In the genomic region with DNA sequence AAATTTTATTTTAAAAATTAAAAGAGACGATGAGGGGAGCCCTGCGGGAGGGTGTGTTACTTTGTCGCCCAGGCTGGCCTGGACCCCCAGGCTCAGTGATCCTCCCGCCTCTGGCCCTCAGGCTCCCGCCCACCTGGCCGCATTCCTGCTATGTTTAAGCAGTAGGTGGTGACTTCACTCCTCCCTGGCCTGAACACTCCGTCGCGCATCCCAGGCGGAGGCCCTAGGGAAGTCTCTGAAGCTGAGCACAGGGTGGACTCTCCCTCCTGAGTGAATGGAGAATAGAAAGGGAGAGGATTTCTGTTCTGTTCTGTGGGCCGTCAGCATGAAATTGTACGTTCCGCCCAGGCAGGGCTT, we compare ENCODE assay signal across 8 cellular contexts. TPM values are rescaled to one million over a fixed set of nuclear protein-coding genes. Genes with fewer than 3 reads are reported as not detected.
DNase-seq lines count a peak whose midpoint lies in the region; ATAC-seq and TF ChIP-seq lines count a peak whose summit lies in the region.
"Not testable (repeated sequence)": the region's sequence is repeated elsewhere in the genome, so short reads cannot be mapped to it uniquely, and the experiment has no call there.

No MANE protein-coding gene starts in this region.

- H3K4me1 ChIP-seq in GM23338 (ENCODE audit: insufficient read depth) = peaks cover 26% of the 10 kb centered on the region
- H3K4me1 ChIP-seq in right cardiac atrium (ENCODE audit: control insufficient read depth, insufficient read depth, low read length); muscle layer of colon (ENCODE audit: insufficient read depth, low read length): not testable (repeated sequence)

- H3K36me3 ChIP-seq in GM23338 (ENCODE audit: insufficient read depth) = not testable (repeated sequence)
- H3K36me3 ChIP-seq in muscle layer of colon (ENCODE audit: insufficient read depth, low read length) = peaks cover 16% of the 10 kb centered on the region

- H3K9me3 Mint-ChIP-seq in GM23338; chondrocyte (ENCODE audit: low read depth): not testable (repeated sequence)
- peaks cover 19% of the 10 kb centered on the region for H3K9me3 Mint-ChIP-seq in activated CD8-positive, alpha-beta T cell treated with anti-CD3 and anti-CD28 coated beads for 36 hours

- intact Hi-C loops in activated CD8-positive, alpha-beta T cell treated with anti-CD3 and anti-CD28 coated beads for 36 hours (cut with micrococcal nuclease); right cardiac atrium (cut with DNase I): not testable (repeated sequence)

- peak overlapping the region; percentile 80 for H3K4me2 ChIP-seq in GM23338

- H3K27ac ChIP-seq in GM23338 (ENCODE audit: low read depth) = peak overlapping the region; percentile 92
- H3K27ac ChIP-seq in right cardiac atrium (ENCODE audit: low read length) = peak overlapping the region; percentile 43
- H3K27ac ChIP-seq in muscle layer of colon (ENCODE audit: low read depth, low read length) = peak overlapping the region; percentile 32

- H3K9ac ChIP-seq in muscle layer of colon (ENCODE audit: low read length) = not testable (repeated sequence)

- H3F3A ChIP-seq in GM23338 (replicated peaks; ENCODE audit: low read depth) = peaks cover 10% of the 10 kb centered on the region

- peak overlapping the region; percentile 97 for H3K4me3 ChIP-seq in AG10803 (ENCODE audit: low read length)
- H3K4me3 ChIP-seq in GM23338 = peak overlapping the region; percentile 65
- H3K4me3 ChIP-seq in right cardiac atrium (ENCODE audit: low read length) = peak overlapping the region; percentile 53
- H3K4me3 ChIP-seq in muscle layer of colon (ENCODE audit: low read depth in 1 of 2, low read length in 2 of 2) = peak overlapping the region; percentile 76 to 97

- CTCF ChIA-PET in activated CD8-positive, alpha-beta T cell treated with anti-CD3 and anti-CD28 coated beads for 36 hours (lab: Charles Lee) = not testable (repeated sequence)

- POLR2A ChIA-PET in activated CD8-positive, alpha-beta T cell treated with anti-CD3 and anti-CD28 coated beads for 36 hours (lab: Charles Lee) = not testable (repeated sequence)

- H3K79me2 ChIP-seq in GM23338 (replicated peaks; ENCODE audit: insufficient read depth) = peaks cover 25% of the 10 kb centered on the region

- WGBS in right cardiac atrium = 3% methylated on average over 13 of the region's 13 CpGs

- H3K27ac Mint-ChIP-seq in GM23338 (peak overlapping the region; percentile 91), chondrocyte (ENCODE audit: unreplicated experiment) (peak overlapping the region; percentile 99)
- H3K27ac Mint-ChIP-seq in activated CD8-positive, alpha-beta T cell treated with anti-CD3 and anti-CD28 coated beads for 36 hours = peak overlapping the region; percentile 95

- not testable (repeated sequence) for H2AFZ ChIP-seq in GM23338

- DNase-seq in AG10803 (ENCODE audit: low read depth) (peak; percentile 18), GM23338 (ENCODE audit: low spot score) (peak; percentile 93), NCI-H2227 (lab: John Stamatoyannopoulos, UW; ENCODE audit: unreplicated experiment) (peak; percentile 64), right cardiac atrium (peak; percentile 65 to 81 (median 77))
- DNase-seq in activated CD8-positive, alpha-beta T cell treated with anti-CD3 and anti-CD28 coated beads for 36 hours = peak; percentile 20
- DNase-seq in chondrocyte (ENCODE audit: low spot score) = not testable (repeated sequence)
- peak; percentile 2 for DNase-seq in stimulated activated CD4-positive, alpha-beta T cell treated with anti-CD3 and anti-CD28 coated beads, Interleukin-15, amount 100 ng/mL, for 24 hours

- ATAC-seq in GM23338 (peak; percentile 79), right cardiac atrium (peak; percentile 38 to 64)
- not testable (repeated sequence) for ATAC-seq in activated CD8-positive, alpha-beta T cell treated with anti-CD3 and anti-CD28 coated beads for 36 hours

- H3K9me3 ChIP-seq in right cardiac atrium (ENCODE audit: control insufficient read depth, low read length); muscle layer of colon (ENCODE audit: low read length): not testable (repeated sequence)

- H3K36me3 Mint-ChIP-seq in GM23338 (ENCODE audit: low read depth) (peaks cover 18% of the 10 kb centered on the region), chondrocyte (ENCODE audit: low read depth) (peaks cover 28% of the 10 kb centered on the region)
- peaks cover 54% of the 10 kb centered on the region for H3K36me3 Mint-ChIP-seq in activated CD8-positive, alpha-beta T cell treated with anti-CD3 and anti-CD28 coated beads for 36 hours (ENCODE audit: low read depth)

- peaks cover 25% of the 10 kb centered on the region for H3K4me1 Mint-ChIP-seq in GM23338
- peaks cover 23% of the 10 kb centered on the region for H3K4me1 Mint-ChIP-seq in activated CD8-positive, alpha-beta T cell treated with anti-CD3 and anti-CD28 coated beads for 36 hours (ENCODE audit: low read depth)
- peaks cover 25% of the 10 kb centered on the region for H3K4me1 Mint-ChIP-seq in chondrocyte (ENCODE audit: low read depth)

- H4K20me1 ChIP-seq in GM23338 (replicated peaks; ENCODE audit: insufficient read depth) = not testable (repeated sequence)

- peaks cover 17% of the 10 kb centered on the region for H3K27me3 Mint-ChIP-seq in GM23338 (ENCODE audit: insufficient read depth, low read depth, poor library complexity)
- H3K27me3 Mint-ChIP-seq in activated CD8-positive, alpha-beta T cell treated with anti-CD3 and anti-CD28 coated beads for 36 hours; chondrocyte (ENCODE audit: low read depth): not testable (repeated sequence)

- H3K9me2 ChIP-seq in GM23338 (ENCODE audit: insufficient read depth) = not testable (repeated sequence)

- H3K4me3 Mint-ChIP-seq in GM23338 = peak overlapping the region; percentile 93
- peak overlapping the region; percentile 85 for H3K4me3 Mint-ChIP-seq in activated CD8-positive, alpha-beta T cell treated with anti-CD3 and anti-CD28 coated beads for 36 hours
- peak overlapping the region; percentile 96 for H3K4me3 Mint-ChIP-seq in chondrocyte (ENCODE audit: unreplicated experiment)

- not testable (repeated sequence) for H3K27me3 ChIP-seq in GM23338 (ENCODE audit: insufficient read depth); right cardiac atrium (ENCODE audit: control insufficient read depth, insufficient read depth); muscle layer of colon (ENCODE audit: control insufficient read depth in 1 of 2, insufficient read depth in 2 of 2, low read length in 2 of 2)

- TF ChIP-seq CTCF in AG10803 (conservative IDR thresholded peaks at IDR 0.05; ENCODE audit: low read length); activated CD8-positive, alpha-beta T cell treated with anti-CD3 and anti-CD28 coated beads for 36 hours (IDR thresholded peaks at IDR 0.05); chondrocyte (IDR thresholded peaks at IDR 0.05): not testable (repeated sequence)
- TF ChIP-seq CTCF in GM23338 (conservative IDR thresholded peaks at IDR 0.05; ENCODE audit: low read depth in 2 of 2) = 0 out of 4 replicates have a peak, but pooled peaks of 1 of the 2 experiments have one; percentile 0

RNA-seq across cellular contexts. Expression of a gene that starts 0.5 kb away (rescaled TPM):
- 24.7 TPM in 2 replicates for total RNA-seq in GM23338 (2014; rRNA removed; shearing (Covaris generic))
- polyA plus RNA-seq in GM23338 (2016; fragmentation: Nextera tagmentation; extraction: Ambion mirVana) (6.7 and 8.5 TPM in 2 replicates), right cardiac atrium (11.5 TPM)
- total RNA-seq in activated CD8-positive, alpha-beta T cell treated with anti-CD3 and anti-CD28 coated beads for 36 hours = 10 to 100 TPM; 21.1 to 23.0 TPM
- total RNA-seq in chondrocyte (10.9 to 15.2 TPM (median 11.3 TPM) in 3 replicates), right cardiac atrium (10 to 100 TPM; 16.2 to 19.7 (median 19.1) TPM)

RNA-seq across cellular contexts. Expression of a gene that starts 42.2 kb away (rescaled TPM):
- total RNA-seq in GM23338 (2014; rRNA removed; shearing (Covaris generic)) = 27.1 and 32.1 TPM in 2 replicates
- polyA plus RNA-seq in GM23338 (2016; fragmentation: Nextera tagmentation; extraction: Ambion mirVana) (7.0 and 10.5 TPM in 2 replicates), right cardiac atrium (9.0 TPM)
- total RNA-seq in activated CD8-positive, alpha-beta T cell treated with anti-CD3 and anti-CD28 coated beads for 36 hours = 10 to 100 TPM; 32.4 to 32.5 TPM
- total RNA-seq in chondrocyte (19.1 to 24.5 TPM (median 20.0 TPM) in 3 replicates), right cardiac atrium (10 to 100 TPM; 27.6 to 34.2 (median 30.3) TPM)

Comparison
In these comparisons a context has a peak if more than half of its experiments do, and no peak if none do; other contexts are left out.
1. H3K27ac ChIP-seq: peak in every context shown above with its lines; median percentile 92 in GM23338; 43 in right cardiac atrium; 32 in muscle layer of colon.